Comparison of ENCODE assay signal across 1 cellular context in genomic region chr20:5786930-5787826, GRCh38.
TF ChIP-seq lines count a peak whose summit lies in the region.

No MANE protein-coding gene starts in this region.

TF ChIP-seq in liver, 16 proteins besides CTCF, POLR2A, EP300 and RAD21 (continued from another document):
- TF ChIP-seq HNF4G (IDR thresholded peaks at IDR 0.05) (no peak), YY1 (IDR thresholded peaks at IDR 0.05) (no peak), NR2F2 (IDR thresholded peaks at IDR 0.05) (peak; percentile 18), FOXA2 (IDR thresholded peaks at IDR 0.05) (no peak)
